14 cellular contexts compared by ENCODE assay signal in genomic region chr10:104028823-104029527, GRCh38. TPM values are rescaled to one million over a fixed set of nuclear protein-coding genes. Genes with fewer than 3 reads are reported as not detected.
"Had no signal": no experiment of that assay in that cellular context is flagged by ENCODE, and none has a peak within 500 bp of the region (broad histone marks: within the 10 kb centered on the region; RNA-seq: fewer than 3 reads in every experiment).

No MANE protein-coding gene starts in this region.

- FAIRE-seq: astrocyte, small intestine had no signal

- H3K4me3 ChIP-seq: coronary artery, ovary, tibial artery, vagina had no signal

- H3K36me3 ChIP-seq: ovary had no signal

- H3K27ac ChIP-seq: tibial artery, vagina had no signal

- H3K27me3 Mint-ChIP-seq: activated CD8-positive, alpha-beta memory T cell treated with anti-CD3 and anti-CD28 coated beads, Interleukin-2, amount 10 ng/mL, durations not matched to agents 7 days and 5 days; activated naive CD8-positive, alpha-beta T cell treated with anti-CD3 and anti-CD28 coated beads, Interleukin-2, amount 50 U/mL, for 24 hours had no signal

- H3K4me1 Mint-ChIP-seq: activated CD8-positive, alpha-beta memory T cell treated with anti-CD3 and anti-CD28 coated beads, Interleukin-2, amount 10 ng/mL, durations not matched to agents 7 days and 5 days had no signal

- H3K27ac Mint-ChIP-seq: activated CD8-positive, alpha-beta memory T cell treated with anti-CD3 and anti-CD28 coated beads, Interleukin-2, amount 10 ng/mL, durations not matched to agents 7 days and 5 days; activated naive CD8-positive, alpha-beta T cell treated with anti-CD3 and anti-CD28 coated beads, Interleukin-2, amount 50 U/mL, for 24 hours; activated T-cell treated with anti-CD3 and anti-CD28 coated beads, Interleukin-2, amount 50 U/mL, for 72 hours; T-helper 2 cell treated with Interferon-gamma antibody and Interleukin-4, amounts not matched to agents 5 μg/mL and 100 μg/mL, for 36 hours had no signal

- H3K4me3 Mint-ChIP-seq: activated CD8-positive, alpha-beta memory T cell treated with anti-CD3 and anti-CD28 coated beads, Interleukin-2, amount 10 ng/mL, durations not matched to agents 7 days and 5 days; activated naive CD8-positive, alpha-beta T cell treated with anti-CD3 and anti-CD28 coated beads, Interleukin-2, amount 50 U/mL, for 24 hours; activated T-cell treated with anti-CD3 and anti-CD28 coated beads, Interleukin-2, amount 50 U/mL, for 72 hours; T-helper 2 cell treated with Interferon-gamma antibody and Interleukin-4, amounts not matched to agents 5 μg/mL and 100 μg/mL, for 36 hours had no signal

- H3K4me1 ChIP-seq: tibial artery, vagina had no signal

- DNase-seq: activated CD4-positive, alpha-beta T cell treated with anti-CD3 and anti-CD28 coated beads, Interleukin-2, amount 50 U/mL, for 4 hours; activated CD8-positive, alpha-beta memory T cell treated with anti-CD3 and anti-CD28 coated beads, Interleukin-2, amount 10 ng/mL, durations not matched to agents 7 days and 5 days; activated gamma-delta T cell treated with Interleukin-2 at 50 U/mL for 16 hours; activated naive CD8-positive, alpha-beta T cell treated with anti-CD3 and anti-CD28 coated beads, Interleukin-2, amount 50 U/mL, for 24 hours; activated T-cell treated with anti-CD3 and anti-CD28 coated beads, Interleukin-2, amount 50 U/mL, for 72 hours; effector CD8-positive, alpha-beta T cell; tibial artery had no signal

- ATAC-seq: activated CD8-positive, alpha-beta memory T cell treated with anti-CD3 and anti-CD28 coated beads, Interleukin-2, amount 10 ng/mL, durations not matched to agents 7 days and 5 days had no signal

- H3K9me3 ChIP-seq: ovary, tibial artery, vagina had no signal

- H3K27me3 ChIP-seq: ovary, tibial artery, vagina had no signal

- H3K9me3 Mint-ChIP-seq: activated naive CD8-positive, alpha-beta T cell treated with anti-CD3 and anti-CD28 coated beads, Interleukin-2, amount 50 U/mL, for 24 hours; activated T-cell treated with anti-CD3 and anti-CD28 coated beads, Interleukin-2, amount 50 U/mL, for 72 hours; T-helper 2 cell treated with Interferon-gamma antibody and Interleukin-4, amounts not matched to agents 5 μg/mL and 100 μg/mL, for 36 hours had no signal

RNA-seq across cellular contexts. Expression of gene COL17A1, which starts 56.7 kb away (rescaled TPM):
- total RNA-seq: activated CD8-positive, alpha-beta memory T cell treated with anti-CD3 and anti-CD28 coated beads, Interleukin-2, amount 10 ng/mL, durations not matched to agents 7 days and 5 days; activated T-cell treated with anti-CD3 and anti-CD28 coated beads, Interleukin-2, amount 50 U/mL, for 72 hours had no signal
- polyA plus RNA-seq: neural cell had no signal
